ENCODE assay signal across 14 cellular contexts in genomic region chr6:98579089-98579488, GRCh38.
A peak's percentile ranks its signal among the peaks of the same experiment; 100 is the strongest.
DNase-seq lines count a peak whose midpoint lies in the region; TF ChIP-seq lines count a peak whose summit lies in the region.
"Had no signal": no experiment of that assay in that cellular context is flagged by ENCODE, and none has a peak within 500 bp of the region (broad histone marks: within the 10 kb centered on the region; RNA-seq: fewer than 3 reads in every experiment).

No MANE protein-coding gene starts in this region.

- peaks cover 56% of the 10 kb centered on the region for H3K4me1 ChIP-seq in skeletal muscle satellite cell (ENCODE audit: control insufficient read depth, insufficient read depth, low read length)
- no peaks in the 10 kb centered on the region for H3K4me1 ChIP-seq in hepatocyte (ENCODE audit: insufficient read depth)
- H3K4me1 ChIP-seq: Caco-2 had no signal

- no peaks in the 10 kb centered on the region for H3K27me3 ChIP-seq in skeletal muscle satellite cell (ENCODE audit: control insufficient read depth, insufficient read depth, low read length)
- no peaks in the 10 kb centered on the region for H3K27me3 ChIP-seq in hepatocyte

- peak overlapping the region; percentile 55 for H3K9ac ChIP-seq in skeletal muscle satellite cell (ENCODE audit: low read depth, low read length)

- peaks cover 0 to 3% (median 0%) of the 10 kb centered on the region in 3 donors for H3K27me3 Mint-ChIP-seq in immature natural killer cell (ENCODE audit: low read depth in 3 of 3)
- H3K27me3 Mint-ChIP-seq: B cell; CD4-positive, CD25-positive, alpha-beta regulatory T cell had no signal

- no peaks in the 10 kb centered on the region for H3K79me2 ChIP-seq in hepatocyte

- H3K9me2 ChIP-seq in hepatocyte (replicated peaks; ENCODE audit: insufficient read depth) = no peaks in the 10 kb centered on the region

- H3K9me3 ChIP-seq in skeletal muscle satellite cell (replicated peaks; ENCODE audit: low read length) = no peaks in the 10 kb centered on the region
- H3K9me3 ChIP-seq in hepatocyte (ENCODE audit: low read depth) = no peaks in the 10 kb centered on the region
- H3K9me3 ChIP-seq: Caco-2 had no signal

- TF ChIP-seq CTCF in epithelial cell of esophagus (IDR thresholded peaks at IDR 0.05; ENCODE audit: insufficient read depth, low read depth, low read length, missing control alignments) (no peak), hepatocyte (IDR thresholded peaks at IDR 0.05; ENCODE audit: poor library complexity) (no peak)

- peak; percentile 11 for DNase-seq in ELR (ENCODE audit: low read depth)
- DNase-seq in M059J (ENCODE audit: low read depth) = peak; percentile 52
- peak; percentile 13 for DNase-seq in epithelial cell of esophagus (ENCODE audit: low read depth)
- no peak for DNase-seq in immature natural killer cell
- DNase-seq in NOMO-1 (lab: John Stamatoyannopoulos, UW; ENCODE audit: unreplicated experiment in 2 of 2) = no peak
- no peak for DNase-seq in hepatocyte (ENCODE audit: low spot score)
- DNase-seq in dedifferentiated amniotic fluid mesenchymal stem cell (ENCODE audit: extremely low spot score) = no peak
- DNase-seq: Caco-2; CD4-positive, CD25-positive, alpha-beta regulatory T cell; H7; NCI-H2081 treated with DMSO at 0.1 percent for 48 hours; NCI-H510A treated with DMSO at 0.1 percent for 48 hours had no signal

- no peak overlapping the region for H3K27ac Mint-ChIP-seq in immature natural killer cell
- H3K27ac Mint-ChIP-seq: B cell; CD4-positive, CD25-positive, alpha-beta regulatory T cell had no signal

- peak overlapping the region; percentile 32 for H3K4me2 ChIP-seq in skeletal muscle satellite cell (ENCODE audit: low read length)
- no peak overlapping the region for H3K4me2 ChIP-seq in hepatocyte

- H3K36me3 Mint-ChIP-seq in immature natural killer cell = no peaks in the 10 kb centered on the region
- H3K36me3 Mint-ChIP-seq: CD4-positive, CD25-positive, alpha-beta regulatory T cell had no signal

- H3K36me3 ChIP-seq in skeletal muscle satellite cell (ENCODE audit: insufficient read depth, low read length) (no peaks in the 10 kb centered on the region), hepatocyte (replicated peaks; ENCODE audit: insufficient read depth, low read depth) (no peaks in the 10 kb centered on the region)

- WGBS in hepatocyte (ENCODE audit: low lambda C conversion rate, missing lambda C conversion rate) = 94% methylated on average over 1 of the region's 1 CpG

- H4K20me1 ChIP-seq in hepatocyte (ENCODE audit: insufficient read depth, poor library complexity, severe bottlenecking) = no peaks in the 10 kb centered on the region

- no peaks in the 10 kb centered on the region for H3K4me1 Mint-ChIP-seq in immature natural killer cell
- H3K4me1 Mint-ChIP-seq: B cell; CD4-positive, CD25-positive, alpha-beta regulatory T cell had no signal

- H3K4me3 ChIP-seq in epithelial cell of esophagus (ENCODE audit: low read length) (no peak overlapping the region), skeletal muscle satellite cell (ENCODE audit: low read length) (peak overlapping the region; percentile 17), hepatocyte (no peak overlapping the region)

- H3K9me3 Mint-ChIP-seq in immature natural killer cell = peaks cover 0 to 10% (median 5%) of the 10 kb centered on the region in 6 donors
- H3K9me3 Mint-ChIP-seq: CD4-positive, CD25-positive, alpha-beta regulatory T cell had no signal

- H3K4me3 Mint-ChIP-seq in immature natural killer cell = no peak overlapping the region
- H3K4me3 Mint-ChIP-seq: B cell; CD4-positive, CD25-positive, alpha-beta regulatory T cell had no signal

- H3K27ac ChIP-seq in hepatocyte = no peak overlapping the region

- no peak overlapping the region for H2AFZ ChIP-seq in hepatocyte

Comparison
In these comparisons a context has a peak if more than half of its experiments do, and no peak if none do; other contexts are left out.
1. DNase-seq: peak in ELR (single experiment), M059J (single experiment) and epithelial cell of esophagus (single experiment); none in immature natural killer cell (0 of 3), NOMO-1 (0 of 2), hepatocyte (single experiment) and dedifferentiated amniotic fluid mesenchymal stem cell (single experiment).